In genomic region chr14:103393687-103394626, GRCh38 we compare ENCODE assay signal across 8 cellular contexts. TPM values are rescaled to one million over a fixed set of nuclear protein-coding genes. Genes with fewer than 3 reads are reported as not detected.
DNase-seq lines count a peak whose midpoint lies in the region; ATAC-seq and TF ChIP-seq lines count a peak whose summit lies in the region.

No MANE protein-coding gene starts in this region.

- no peak for DNase-seq in stimulated activated naive CD8-positive, alpha-beta T cell treated with anti-CD3 and anti-CD28 coated beads, Interleukin-15, Interleukin-2, amounts not matched to agents 100 U/mL and 50 U/mL, for 24 hours
- DNase-seq in Peyer's patch (no peak), epithelial cell of proximal tubule (ENCODE audit: low read depth) (no peak), omental fat pad (ENCODE audit: low spot score) (no peak), mucosa of gallbladder (ENCODE audit: low spot score) (no peak), NCI-H226 (no peak)

- no peak for TF ChIP-seq POLR2A in Peyer's patch (IDR thresholded peaks at IDR 0.05)

- H3K9me3 ChIP-seq in Peyer's patch = no peaks in the 10 kb centered on the region

- peaks cover 11% of the 10 kb centered on the region for H3K36me3 Mint-ChIP-seq in stimulated activated naive CD8-positive, alpha-beta T cell treated with anti-CD3 and anti-CD28 coated beads, Interleukin-15, Interleukin-2, amounts not matched to agents 100 ng/mL and 50 ng/mL, for 24 hours (ENCODE audit: low read depth)

- no peaks in the 10 kb centered on the region for H3K27me3 Mint-ChIP-seq in stimulated activated naive CD8-positive, alpha-beta T cell treated with anti-CD3 and anti-CD28 coated beads, Interleukin-15, Interleukin-2, amounts not matched to agents 100 ng/mL and 50 ng/mL, for 24 hours

- H3K4me1 Mint-ChIP-seq in stimulated activated naive CD8-positive, alpha-beta T cell treated with anti-CD3 and anti-CD28 coated beads, Interleukin-15, Interleukin-2, amounts not matched to agents 100 ng/mL and 50 ng/mL, for 24 hours (ENCODE audit: low read depth) = peaks cover 79% of the 10 kb centered on the region

- H3K4me3 Mint-ChIP-seq in stimulated activated naive CD8-positive, alpha-beta T cell treated with anti-CD3 and anti-CD28 coated beads, Interleukin-15, Interleukin-2, amounts not matched to agents 100 ng/mL and 50 ng/mL, for 24 hours = peak overlapping the region; percentile 20

- no peaks in the 10 kb centered on the region for H3K27me3 ChIP-seq in Peyer's patch

- H3K27ac Mint-ChIP-seq in stimulated activated naive CD8-positive, alpha-beta T cell treated with anti-CD3 and anti-CD28 coated beads, Interleukin-15, Interleukin-2, amounts not matched to agents 100 ng/mL and 50 ng/mL, for 24 hours = peak overlapping the region; percentile 45

- H3K4me3 ChIP-seq in Peyer's patch = no peak overlapping the region
- H3K4me3 ChIP-seq in epithelial cell of proximal tubule (ENCODE audit: low read depth, low read length) = no peak overlapping the region

- no peaks in the 10 kb centered on the region for H3K36me3 ChIP-seq in Peyer's patch

- H3K4me1 ChIP-seq in Peyer's patch = peaks cover 0 to 60% (median 10%) of the 10 kb centered on the region in 4 donors

- peak overlapping the region in 1 of 4 donors; percentile 8 for H3K27ac ChIP-seq in Peyer's patch

- ATAC-seq in stimulated activated naive CD8-positive, alpha-beta T cell treated with anti-CD3 and anti-CD28 coated beads, Interleukin-15, Interleukin-2, amounts not matched to agents 100 U/mL and 50 U/mL, for 24 hours = no peak
- ATAC-seq in omental fat pad (ENCODE audit: low FRiP score) = peak; percentile 36
- ATAC-seq in GM21737 (IDR thresholded peaks at IDR 0.05; ENCODE audit: unreplicated experiment) = no peak

- peak; percentile 76 to 93 (median 80) for TF ChIP-seq CTCF in Peyer's patch (IDR thresholded peaks at IDR 0.05)
- TF ChIP-seq CTCF in epithelial cell of proximal tubule (conservative IDR thresholded peaks at IDR 0.05; ENCODE audit: low read depth, low read length) = peak; percentile 73
- TF ChIP-seq CTCF in omental fat pad (IDR thresholded peaks at IDR 0.05) = peak in 2 of 3 donors; percentile 14 to 69

- no peaks in the 10 kb centered on the region for H3K9me3 Mint-ChIP-seq in stimulated activated naive CD8-positive, alpha-beta T cell treated with anti-CD3 and anti-CD28 coated beads, Interleukin-15, Interleukin-2, amounts not matched to agents 100 ng/mL and 50 ng/mL, for 24 hours

RNA-seq across cellular contexts. Expression of gene MARK3, which starts 8.7 kb away (rescaled TPM):
- total RNA-seq in Peyer's patch (100 to 1,000 TPM in 2 of 4 donors, 10 to 100 TPM in 2; 76.0 to 196 (median 99.5) TPM), epithelial cell of proximal tubule (47.5 and 59.3 TPM in 2 replicates), omental fat pad (100 to 1,000 TPM in 3 of 4 donors, 10 to 100 TPM in 1; 78.8 to 133 (median 121) TPM), mucosa of gallbladder (72.3 TPM)

RNA-seq across cellular contexts. Expression of gene EIF5, which starts 59.9 kb away (rescaled TPM):
- total RNA-seq in Peyer's patch (100 to 1,000 TPM; 176 to 226 (median 217) TPM), epithelial cell of proximal tubule (187 and 238 TPM in 2 replicates), omental fat pad (100 to 1,000 TPM; 157 to 399 (median 292) TPM), mucosa of gallbladder (265 TPM)
